In genomic region chr13:33817513-33817842, GRCh38 we compare ENCODE assay signal across 8 cellular contexts. TPM values are rescaled to one million over a fixed set of nuclear protein-coding genes. Genes with fewer than 3 reads are reported as not detected.
A peak's percentile ranks its signal among the peaks of the same experiment; 100 is the strongest.
DNase-seq lines count a peak whose midpoint lies in the region; ATAC-seq, FAIRE-seq and TF ChIP-seq lines count a peak whose summit lies in the region.

No MANE protein-coding gene starts in this region.

- H3K36me3 ChIP-seq in DND-41 (ENCODE audit: insufficient read depth, low read length) (peaks cover 14% of the 10 kb centered on the region), keratinocyte (ENCODE audit: control insufficient read depth in 2 of 2, extremely low read depth in 1 of 2, insufficient read depth in 2 of 2, low read length in 2 of 2) (peaks cover 0 to 4% of the 10 kb centered on the region in 2 experiments), tibial nerve (peaks cover 0 to 6% (median 0%) of the 10 kb centered on the region in 3 donors)

- H3K4me3 ChIP-seq in DND-41 (ENCODE audit: low read depth in 1 of 2, low read length in 2 of 2) = peak overlapping the region; percentile 72 to 92; a peak in 3 of 4 replicates
- peak overlapping the region; percentile 76 to 100 (median 98) for H3K4me3 ChIP-seq in keratinocyte (ENCODE audit: control insufficient read depth in 2 of 3, extremely low read depth in 1 of 3, insufficient read depth in 2 of 3, low read depth in 1 of 3, low read length in 3 of 3)
- peak overlapping the region; percentile 53 to 86 (median 76) for H3K4me3 ChIP-seq in tibial nerve

- peak; percentile 7; the same call in 1 of the 3 replicates for ATAC-seq in DND-41 (ENCODE audit: insufficient read depth, low read depth)
- ATAC-seq in HG02759 (IDR thresholded peaks at IDR 0.05; ENCODE audit: unreplicated experiment) = peak; percentile 10
- ATAC-seq in activated CD8-positive, alpha-beta T cell treated with anti-CD3 and anti-CD28 coated beads, Interleukin-2, amount 10 ng/mL, durations not matched to agents 7 days and 5 days = peak; percentile 9
- no peak for ATAC-seq in HG02981 (IDR thresholded peaks at IDR 0.05; ENCODE audit: unreplicated experiment)

- no peak for DNase-seq in DND-41
- no peak for DNase-seq in activated CD8-positive, alpha-beta T cell treated with anti-CD3 and anti-CD28 coated beads, Interleukin-2, amount 10 ng/mL, durations not matched to agents 7 days and 5 days
- no peak for DNase-seq in keratinocyte (ENCODE audit: low read depth, low spot score)
- DNase-seq in tibial nerve (ENCODE audit: low spot score in 2 of 2) = no peak
- DNase-seq in GF-D8 (lab: John Stamatoyannopoulos, UW) = no peak
- no peak for DNase-seq in NCI-H2107 treated with DMSO at 0.1 percent for 48 hours (lab: John Stamatoyannopoulos, UW; ENCODE audit: unreplicated experiment)

- no peaks in the 10 kb centered on the region for H3K9me1 ChIP-seq in keratinocyte (ENCODE audit: control insufficient read depth, extremely low read depth, insufficient read depth, low read length)

- H3K79me2 ChIP-seq in DND-41 (ENCODE audit: insufficient read depth, low read length) = peaks cover 44% of the 10 kb centered on the region
- peaks cover 35% of the 10 kb centered on the region for H3K79me2 ChIP-seq in keratinocyte (ENCODE audit: control insufficient read depth, insufficient read depth, low read length)

- peak overlapping the region; percentile 86 for H2AFZ ChIP-seq in DND-41 (ENCODE audit: low read depth, low read length)
- H2AFZ ChIP-seq in keratinocyte (ENCODE audit: control insufficient read depth, low read length) = peak overlapping the region; percentile 87

- TF ChIP-seq POLR2A in tibial nerve (IDR thresholded peaks at IDR 0.05) = no peak

- H3K9ac ChIP-seq in DND-41 (ENCODE audit: low read depth, low read length) (peak overlapping the region; percentile 67), keratinocyte (ENCODE audit: control insufficient read depth, extremely low read depth, insufficient read depth, low read length) (peak overlapping the region; percentile 96)

- peak overlapping the region; percentile 78 for H3K27ac ChIP-seq in DND-41 (ENCODE audit: low read length)
- peak overlapping the region; percentile 90 for H3K27ac ChIP-seq in keratinocyte (ENCODE audit: control insufficient read depth, insufficient read depth, low read length)
- peak overlapping the region; percentile 15 to 85 (median 53) for H3K27ac ChIP-seq in tibial nerve

- H3K27me3 ChIP-seq in DND-41 (ENCODE audit: insufficient read depth, low read length, poor library complexity) (no peaks in the 10 kb centered on the region), keratinocyte (ENCODE audit: control insufficient read depth, extremely low read depth, insufficient read depth, low read length) (no peaks in the 10 kb centered on the region), tibial nerve (no peaks in the 10 kb centered on the region)

- no peak for FAIRE-seq in keratinocyte (lab: Jason Lieb, UNC)

- TF ChIP-seq CTCF in DND-41 (IDR thresholded peaks at IDR 0.05; ENCODE audit: borderline replicate concordance, extremely low read depth, low read length, poor library complexity, severe bottlenecking) = no peak
- TF ChIP-seq CTCF in keratinocyte (optimal IDR thresholded peaks at IDR 0.05 in 1 of 3, IDR thresholded peaks at IDR 0.05 in 1 of 3, conservative IDR thresholded peaks at IDR 0.05 in 1 of 3; ENCODE audit: extremely low read depth in 1 of 3, insufficient read depth in 2 of 3, low read length in 3 of 3) = no peak
- TF ChIP-seq CTCF in tibial nerve (IDR thresholded peaks at IDR 0.05) = no peak

- peaks cover 36% of the 10 kb centered on the region for H3K4me1 Mint-ChIP-seq in activated CD8-positive, alpha-beta T cell treated with anti-CD3 and anti-CD28 coated beads, Interleukin-2, amount 10 ng/mL, durations not matched to agents 7 days and 5 days (ENCODE audit: low read depth)

- H3K4me3 Mint-ChIP-seq in activated CD8-positive, alpha-beta T cell treated with anti-CD3 and anti-CD28 coated beads, Interleukin-2, amount 10 ng/mL, durations not matched to agents 7 days and 5 days = peak overlapping the region; percentile 99

- peaks cover 2% of the 10 kb centered on the region for H3K27me3 Mint-ChIP-seq in activated CD8-positive, alpha-beta T cell treated with anti-CD3 and anti-CD28 coated beads, Interleukin-2, amount 10 ng/mL, durations not matched to agents 7 days and 5 days (ENCODE audit: low read depth)

- dilution Hi-C loops in keratinocyte (cut with MboI; ENCODE audit: extremely low pct_ligation_motif_present, low sequenced_read_pairs) = no loop called here

- CTCF ChIA-PET in activated CD8-positive, alpha-beta T cell treated with anti-CD3 and anti-CD28 coated beads, Interleukin-2, amount 10 ng/mL, durations not matched to agents 7 days and 5 days (lab: Charles Lee) = interaction anchor here (0.6 to 0.9 kb wide), 4 partner anchors 8 to 275 kb away, joined by 3 read pairs; no protein-coding TSS in a partner anchor

- 39 to 46% methylated on average over 3 of the region's 3 CpGs for WGBS in tibial nerve, 2 donors

- H3K36me3 Mint-ChIP-seq in activated CD8-positive, alpha-beta T cell treated with anti-CD3 and anti-CD28 coated beads, Interleukin-2, amount 10 ng/mL, durations not matched to agents 7 days and 5 days (ENCODE audit: low read depth) = peaks cover 32% of the 10 kb centered on the region

- H3K4me2 ChIP-seq in DND-41 (ENCODE audit: insufficient read depth, low read length) (peak overlapping the region; percentile 69), keratinocyte (ENCODE audit: control insufficient read depth, extremely low read depth, insufficient read depth, low read depth, low read length) (peak overlapping the region; percentile 55)

- H3K9me3 Mint-ChIP-seq in activated CD8-positive, alpha-beta T cell treated with anti-CD3 and anti-CD28 coated beads, Interleukin-2, amount 10 ng/mL, durations not matched to agents 7 days and 5 days (ENCODE audit: insufficient read depth) = no peaks in the 10 kb centered on the region

- H3K9me3 ChIP-seq in DND-41 (ENCODE audit: insufficient read depth, low read length, severe bottlenecking) (no peaks in the 10 kb centered on the region), keratinocyte (ENCODE audit: control insufficient read depth, low read depth, low read length) (no peaks in the 10 kb centered on the region), tibial nerve (no peaks in the 10 kb centered on the region)

- POLR2A ChIA-PET in activated CD8-positive, alpha-beta T cell treated with anti-CD3 and anti-CD28 coated beads, Interleukin-2, amount 10 ng/mL, durations not matched to agents 7 days and 5 days (lab: Charles Lee) = interaction anchor here (1.3 to 1.8 kb wide), 2 partner anchors 8 to 274 kb away, joined by 4 to 8 read pairs; no protein-coding TSS in a partner anchor

- TF ChIP-seq EP300 in tibial nerve (IDR thresholded peaks at IDR 0.05) = no peak

- H3K4me1 ChIP-seq in DND-41 (ENCODE audit: insufficient read depth, low read length) (peaks cover 23% of the 10 kb centered on the region), keratinocyte (ENCODE audit: control insufficient read depth, extremely low read depth, insufficient read depth, low read length) (peaks cover 13% of the 10 kb centered on the region), tibial nerve (peaks cover 0 to 11% (median 6%) of the 10 kb centered on the region in 4 donors)

- peaks cover 7% of the 10 kb centered on the region; the same call in 1 of the 2 replicates for H4K20me1 ChIP-seq in DND-41 (ENCODE audit: insufficient read depth, low read length)
- H4K20me1 ChIP-seq in keratinocyte (ENCODE audit: control insufficient read depth, extremely low read depth, insufficient read depth, low read length) = no peaks in the 10 kb centered on the region

- peak overlapping the region; percentile 98 for H3K27ac Mint-ChIP-seq in activated CD8-positive, alpha-beta T cell treated with anti-CD3 and anti-CD28 coated beads, Interleukin-2, amount 10 ng/mL, durations not matched to agents 7 days and 5 days

RNA-seq across cellular contexts. Expression of gene RFC3, which starts 0.5 kb away (rescaled TPM):
- 10 to 100 TPM; 43.2 to 44.3 TPM for total RNA-seq in activated CD8-positive, alpha-beta T cell treated with anti-CD3 and anti-CD28 coated beads, Interleukin-2, amount 10 ng/mL, durations not matched to agents 7 days and 5 days
- polyA plus RNA-seq in keratinocyte = 6.0 to 20.8 TPM (median 18.3 TPM) in 3 replicates
- 0.96 TPM for polyA plus RNA-seq in keratinocyte (2011; ENCODE audit: low read depth)
- 5.9 and 11.1 TPM in 2 replicates for polyA plus RNA-seq in keratinocyte (2011; cell fraction: cytosol; rRNA removed)
- polyA plus RNA-seq in keratinocyte (2011; cell fraction: nucleus; rRNA removed) = 8.8 and 12.0 TPM in 2 replicates
- 2.5 and 12.3 TPM in 2 replicates for polyA plus RNA-seq in keratinocyte (2012; ENCODE audit: low replicate concordance)
- 1.9 to 14.6 TPM (median 4.6 TPM) in 3 replicates for polyA minus RNA-seq in keratinocyte
- polyA minus RNA-seq in keratinocyte (2011; cell fraction: cytosol; rRNA and poly(A)+ RNA removed) = 16.3 TPM
- polyA minus RNA-seq in keratinocyte (2011; cell fraction: nucleus; rRNA and poly(A)+ RNA removed) = 7.8 and 12.9 TPM in 2 replicates
- 10 to 100 TPM; 11.8 to 14.9 (median 14.2) TPM for total RNA-seq in tibial nerve
